21 cellular contexts compared by ENCODE assay signal in the genomic region with DNA sequence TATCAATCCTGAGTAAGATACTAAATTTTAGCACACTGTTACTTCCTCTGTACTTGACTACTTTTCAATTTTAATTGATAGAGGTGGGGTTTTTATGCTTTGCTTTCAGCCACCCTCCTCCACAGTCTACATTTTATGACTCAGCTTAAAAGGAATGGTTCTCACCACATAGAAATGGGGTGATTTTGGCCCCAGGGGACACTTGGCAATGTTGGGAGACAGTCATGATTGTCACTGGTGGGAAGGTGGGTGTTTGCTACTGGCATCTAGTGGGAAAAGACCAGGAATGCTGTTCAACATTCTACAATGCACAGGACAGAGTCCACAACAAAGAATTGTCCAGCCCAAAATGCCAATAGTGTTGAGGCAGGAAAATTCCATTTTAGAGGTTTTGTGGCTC.
"Had no signal": no experiment of that assay in that cellular context is flagged by ENCODE, and none has a peak within 500 bp of the region (broad histone marks: within the 10 kb centered on the region; RNA-seq: fewer than 3 reads in every experiment).

No MANE protein-coding gene starts in this region.

- H3K4me3 ChIP-seq: adrenal gland, breast epithelium, Peyer's patch had no signal

- H3K36me3 ChIP-seq: adrenal gland, breast epithelium, Peyer's patch had no signal

- H3K27me3 ChIP-seq: adrenal gland, breast epithelium, Peyer's patch had no signal

- H3K27ac ChIP-seq: adrenal gland, breast epithelium, Peyer's patch had no signal

- H3K4me1 ChIP-seq: adrenal gland, breast epithelium, Peyer's patch had no signal

- DNase-seq: activated CD4-positive, alpha-beta T cell treated with anti-CD3 and anti-CD28 coated beads for 4 hours; activated CD8-positive, alpha-beta memory T cell treated with anti-CD3 and anti-CD28 coated beads, Interleukin-2, amount 50 U/mL, for 48 hours; activated CD8-positive, alpha-beta T cell treated with anti-CD3 and anti-CD28 coated beads, Interleukin-2, amount 10 ng/mL, durations not matched to agents 7 days and 5 days; activated naive CD4-positive, alpha-beta T cell treated with anti-CD3 and anti-CD28 coated beads, Interleukin-2, amount 50 U/mL, for 16 hours; activated naive CD8-positive, alpha-beta T cell treated with anti-CD3 and anti-CD28 coated beads, Interleukin-2, amount 10 ng/mL, durations not matched to agents 7 days and 5 days; activated T-cell treated with anti-CD3 and anti-CD28 coated beads, Interleukin-2, amount 50 U/mL, for 1 hour; adrenal gland; anterior cingulate cortex; caudate nucleus; Karpas-422; NCI-H1048; NCI-H1930; NCI-H2107; NCI-H345; NCI-H510A; NCI-H526 treated with DMSO at 0.1 percent for 48 hours; NK-92 treated with Interleukin-12 subunit alpha and Interleukin-12 subunit beta, amount 100 ng/mL, for 24 hours; Peyer's patch; SHP77 treated with DMSO at 0.1 percent for 48 hours; T-helper 1 cell had no signal
